20 cellular contexts compared by ENCODE assay signal in the genomic region with DNA sequence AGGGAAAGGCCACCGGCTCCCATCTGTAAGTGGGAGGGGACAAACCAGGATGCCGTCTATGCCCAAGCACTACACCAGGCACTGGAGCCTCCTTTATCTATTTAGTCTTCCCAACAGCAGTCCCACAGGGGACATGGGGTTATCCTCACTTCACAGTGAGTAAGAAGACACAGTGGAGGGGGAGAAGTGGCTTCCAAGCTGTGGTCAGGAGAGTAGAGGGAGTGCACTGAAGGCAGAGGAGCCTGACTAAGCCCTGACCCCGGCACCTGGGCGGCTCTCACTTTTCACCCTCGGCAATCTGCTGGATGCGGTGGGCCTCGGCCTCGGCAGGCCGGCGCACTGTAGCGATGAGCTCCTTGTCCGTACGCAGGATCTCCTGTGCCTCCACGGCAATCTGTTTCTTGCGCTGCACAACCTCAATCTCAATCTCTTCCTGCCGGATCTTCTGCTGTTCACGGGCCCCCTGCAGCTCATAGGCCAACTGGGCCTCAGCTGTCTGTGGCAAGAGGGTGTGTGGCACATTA. TPM values are rescaled to one million over a fixed set of nuclear protein-coding genes. Genes with fewer than 3 reads are reported as not detected.
DNase-seq lines count a peak whose midpoint lies in the region; ATAC-seq lines count a peak whose summit lies in the region.
"Had no signal": no experiment of that assay in that cellular context is flagged by ENCODE, and none has a peak within 500 bp of the region (broad histone marks: within the 10 kb centered on the region; RNA-seq: fewer than 3 reads in every experiment).

No MANE protein-coding gene starts in this region.

- peaks cover 81% of the 10 kb centered on the region for H3K36me3 Mint-ChIP-seq in activated T-cell treated with anti-CD3 and anti-CD28 coated beads, Interleukin-2, amount 50 U/mL, for 24 hours (ENCODE audit: low read depth)
- H3K36me3 Mint-ChIP-seq in activated T-helper 17 cell treated with anti-CD3 and anti-CD28 coated beads, Interleukin-2, amount 50 U/mL, for 72 hours (ENCODE audit: low read depth) = peaks cover 72% of the 10 kb centered on the region
- peaks cover 52 to 77% of the 10 kb centered on the region in 2 donors for H3K36me3 Mint-ChIP-seq in stimulated activated naive B cell treated with anti-CD40 and anti-IgM and Interleukin-4, amounts not matched to agents 10 μg/mL and 1 μg/mL and 100 μg/mL, for 72 hours
- peaks cover 20% of the 10 kb centered on the region for H3K36me3 Mint-ChIP-seq in activated naive CD8-positive, alpha-beta T cell treated with anti-CD3 and anti-CD28 coated beads, Interleukin-2, amount 50 U/mL, for 24 hours (ENCODE audit: low read depth)

- peak overlapping the region; percentile 37 for H3K27ac Mint-ChIP-seq in activated T-cell treated with anti-CD3 and anti-CD28 coated beads, Interleukin-2, amount 50 U/mL, for 24 hours
- H3K27ac Mint-ChIP-seq in activated T-helper 17 cell treated with anti-CD3 and anti-CD28 coated beads, Interleukin-2, amount 50 U/mL, for 72 hours = peak overlapping the region; percentile 41
- H3K27ac Mint-ChIP-seq in stimulated activated naive B cell treated with anti-CD40 and anti-IgM and Interleukin-4, amounts not matched to agents 10 μg/mL and 1 μg/mL and 100 μg/mL, for 72 hours = peak overlapping the region; percentile 56
- H3K27ac Mint-ChIP-seq in activated naive CD8-positive, alpha-beta T cell treated with anti-CD3 and anti-CD28 coated beads, Interleukin-2, amount 50 U/mL, for 24 hours = no peak overlapping the region
- H3K27ac Mint-ChIP-seq: CD4-positive, alpha-beta T cell; GM23338 had no signal

- no peak for DNase-seq in activated T-cell treated with anti-CD3 and anti-CD28 coated beads, Interleukin-2, amount 50 U/mL, for 24 hours
- DNase-seq in activated T-cell treated with anti-CD3 and anti-CD28 coated beads, Interleukin-2, amount 50 U/mL, for 1 hour = no peak
- peak; percentile 40 for DNase-seq in D341Med (ENCODE audit: low spot score)
- DNase-seq in stimulated activated naive B cell treated with anti-CD40 and anti-IgM and Interleukin-4, amounts not matched to agents 10 μg/mL and 1 μg/mL and 100 μg/mL, for 72 hours = no peak
- DNase-seq in DMS153 treated with DMSO at 0.1 percent for 48 hours (lab: John Stamatoyannopoulos, UW; ENCODE audit: unreplicated experiment) = no peak
- DNase-seq in activated naive CD8-positive, alpha-beta T cell treated with anti-CD3 and anti-CD28 coated beads, Interleukin-2, amount 50 U/mL, for 24 hours = no peak
- DNase-seq: AML-193; BE2C; CD4-positive, alpha-beta T cell; COR-L47; DMS 273 treated with DMSO at 0.1 percent for 48 hours; DMS53; DMS79 treated with DMSO at 0.1 percent for 48 hours; GF-D8; H9 had no signal

- H3K4me3 Mint-ChIP-seq in activated T-cell treated with anti-CD3 and anti-CD28 coated beads, Interleukin-2, amount 50 U/mL, for 24 hours = no peak overlapping the region
- no peak overlapping the region for H3K4me3 Mint-ChIP-seq in activated T-helper 17 cell treated with anti-CD3 and anti-CD28 coated beads, Interleukin-2, amount 50 U/mL, for 72 hours
- no peak overlapping the region for H3K4me3 Mint-ChIP-seq in stimulated activated naive B cell treated with anti-CD40 and anti-IgM and Interleukin-4, amounts not matched to agents 10 μg/mL and 1 μg/mL and 100 μg/mL, for 72 hours
- no peak overlapping the region for H3K4me3 Mint-ChIP-seq in activated naive CD8-positive, alpha-beta T cell treated with anti-CD3 and anti-CD28 coated beads, Interleukin-2, amount 50 U/mL, for 24 hours
- H3K4me3 Mint-ChIP-seq: CD14-positive monocyte; CD4-positive, alpha-beta T cell; GM23338; H9 had no signal

- H3K4me1 Mint-ChIP-seq in activated T-cell treated with anti-CD3 and anti-CD28 coated beads, Interleukin-2, amount 50 U/mL, for 24 hours (ENCODE audit: low read depth) = peaks cover 20% of the 10 kb centered on the region
- peaks cover 10% of the 10 kb centered on the region for H3K4me1 Mint-ChIP-seq in activated T-helper 17 cell treated with anti-CD3 and anti-CD28 coated beads, Interleukin-2, amount 50 U/mL, for 72 hours
- H3K4me1 Mint-ChIP-seq in stimulated activated naive B cell treated with anti-CD40 and anti-IgM and Interleukin-4, amounts not matched to agents 10 μg/mL and 1 μg/mL and 100 μg/mL, for 72 hours = peaks cover 25 to 31% of the 10 kb centered on the region in 2 donors
- H3K4me1 Mint-ChIP-seq in activated naive CD8-positive, alpha-beta T cell treated with anti-CD3 and anti-CD28 coated beads, Interleukin-2, amount 50 U/mL, for 24 hours = peaks cover 19% of the 10 kb centered on the region

- no peaks in the 10 kb centered on the region for H3K27me3 Mint-ChIP-seq in activated T-cell treated with anti-CD3 and anti-CD28 coated beads, Interleukin-2, amount 50 U/mL, for 24 hours
- no peaks in the 10 kb centered on the region for H3K27me3 Mint-ChIP-seq in activated T-helper 17 cell treated with anti-CD3 and anti-CD28 coated beads, Interleukin-2, amount 50 U/mL, for 72 hours
- no peaks in the 10 kb centered on the region for H3K27me3 Mint-ChIP-seq in stimulated activated naive B cell treated with anti-CD40 and anti-IgM and Interleukin-4, amounts not matched to agents 10 μg/mL and 1 μg/mL and 100 μg/mL, for 72 hours
- no peaks in the 10 kb centered on the region for H3K27me3 Mint-ChIP-seq in activated naive CD8-positive, alpha-beta T cell treated with anti-CD3 and anti-CD28 coated beads, Interleukin-2, amount 50 U/mL, for 24 hours
- H3K27me3 Mint-ChIP-seq: CD4-positive, alpha-beta T cell had no signal

- no peaks in the 10 kb centered on the region for H3K9me3 Mint-ChIP-seq in activated T-cell treated with anti-CD3 and anti-CD28 coated beads, Interleukin-2, amount 50 U/mL, for 24 hours
- H3K9me3 Mint-ChIP-seq in activated T-helper 17 cell treated with anti-CD3 and anti-CD28 coated beads, Interleukin-2, amount 50 U/mL, for 72 hours = no peaks in the 10 kb centered on the region
- H3K9me3 Mint-ChIP-seq in stimulated activated naive B cell treated with anti-CD40 and anti-IgM and Interleukin-4, amounts not matched to agents 10 μg/mL and 1 μg/mL and 100 μg/mL, for 72 hours = peaks cover 0 to 1% of the 10 kb centered on the region in 2 donors
- no peaks in the 10 kb centered on the region for H3K9me3 Mint-ChIP-seq in activated naive CD8-positive, alpha-beta T cell treated with anti-CD3 and anti-CD28 coated beads, Interleukin-2, amount 50 U/mL, for 24 hours
- H3K9me3 Mint-ChIP-seq: CD4-positive, alpha-beta T cell had no signal

- no peak for ATAC-seq in activated T-helper 17 cell treated with anti-CD3 and anti-CD28 coated beads, Interleukin-2, amount 50 U/mL, for 72 hours (replicated peaks)
- ATAC-seq in stimulated activated naive B cell treated with anti-CD40 and anti-IgM and Interleukin-4, amounts not matched to agents 10 μg/mL and 1 μg/mL and 100 μg/mL, for 72 hours (replicated peaks) = no peak
- no peak for ATAC-seq in activated naive CD8-positive, alpha-beta T cell treated with anti-CD3 and anti-CD28 coated beads, Interleukin-2, amount 50 U/mL, for 24 hours
- no peak for ATAC-seq in HG02642 (IDR thresholded peaks at IDR 0.05; ENCODE audit: poor library complexity, unreplicated experiment)
- ATAC-seq: GM23338, HCT116 had no signal

RNA-seq across cellular contexts. Expression of gene FLOT2, which starts 15.9 kb away (rescaled TPM):
- total RNA-seq in activated T-helper 17 cell treated with anti-CD3 and anti-CD28 coated beads, Interleukin-2, amount 50 U/mL, for 72 hours = 100 to 1,000 TPM in 1 of 2 donors, 10 to 100 TPM in 1; 85.8 to 113 TPM

RNA-seq across cellular contexts. Expression of gene DHRS13, which starts 21.3 kb away (rescaled TPM):
- total RNA-seq in activated T-helper 17 cell treated with anti-CD3 and anti-CD28 coated beads, Interleukin-2, amount 50 U/mL, for 72 hours = 10 to 100 TPM; 24.9 to 82.1 TPM

RNA-seq across cellular contexts. Expression of gene ERAL1, which starts 26.8 kb away (rescaled TPM):
- total RNA-seq in activated T-helper 17 cell treated with anti-CD3 and anti-CD28 coated beads, Interleukin-2, amount 50 U/mL, for 72 hours = 10 to 100 TPM; 38.2 to 60.2 TPM

RNA-seq across cellular contexts. Expression of gene FAM222B, which starts 39.0 kb away (rescaled TPM):
- total RNA-seq in activated T-helper 17 cell treated with anti-CD3 and anti-CD28 coated beads, Interleukin-2, amount 50 U/mL, for 72 hours = 10 to 100 TPM; 18.7 to 25.1 TPM
